Comparison of ENCODE assay signal across 5 cellular contexts in the genomic region with DNA sequence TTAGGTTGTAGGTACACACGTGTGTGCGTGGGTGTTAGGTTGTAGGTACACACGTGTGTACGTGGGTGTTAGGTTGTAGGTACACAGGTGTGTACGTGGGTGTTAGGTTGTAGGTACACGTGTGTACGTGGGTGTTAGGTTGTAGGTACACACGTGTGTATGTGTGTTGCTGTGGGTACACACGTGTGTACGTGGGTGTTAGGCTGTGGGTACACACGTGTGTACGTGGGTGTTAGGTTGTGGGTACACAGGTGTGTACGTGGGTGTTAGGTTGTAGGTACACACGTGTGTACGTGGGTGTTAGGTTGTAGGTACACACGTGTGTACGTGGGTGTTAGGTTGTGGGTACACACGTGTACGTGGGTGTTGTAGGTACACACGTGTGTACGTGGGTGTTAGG. TPM values are rescaled to one million over a fixed set of nuclear protein-coding genes. Genes with fewer than 3 reads are reported as not detected.
"Had no signal": no experiment of that assay in that cellular context is flagged by ENCODE, and none has a peak within 500 bp of the region (broad histone marks: within the 10 kb centered on the region; RNA-seq: fewer than 3 reads in every experiment).

No MANE protein-coding gene starts in this region.

RNA-seq across cellular contexts. Expression of a gene that starts 15.8 kb away (rescaled TPM):
- total RNA-seq: activated CD4-positive, alpha-beta memory T cell treated with anti-CD3 and anti-CD28 coated beads, Interleukin-2, amount 10 ng/mL, durations not matched to agents 7 days and 5 days; activated CD8-positive, alpha-beta memory T cell treated with anti-CD3 and anti-CD28 coated beads, Interleukin-2, amount 10 ng/mL, durations not matched to agents 7 days and 5 days; activated naive CD8-positive, alpha-beta T cell treated with anti-CD3 and anti-CD28 coated beads, Interleukin-2, amount 10 ng/mL, durations not matched to agents 7 days and 5 days; ascending aorta had no signal

RNA-seq across cellular contexts. Expression of a gene that starts 19.8 kb away (rescaled TPM):
- total RNA-seq: activated CD4-positive, alpha-beta T cell treated with anti-CD3 and anti-CD28 coated beads, Interleukin-2, amount 10 ng/mL, durations not matched to agents 24 days and 14 days; ascending aorta had no signal
